Comparison of ENCODE assay signal across 9 cellular contexts in the genomic region with DNA sequence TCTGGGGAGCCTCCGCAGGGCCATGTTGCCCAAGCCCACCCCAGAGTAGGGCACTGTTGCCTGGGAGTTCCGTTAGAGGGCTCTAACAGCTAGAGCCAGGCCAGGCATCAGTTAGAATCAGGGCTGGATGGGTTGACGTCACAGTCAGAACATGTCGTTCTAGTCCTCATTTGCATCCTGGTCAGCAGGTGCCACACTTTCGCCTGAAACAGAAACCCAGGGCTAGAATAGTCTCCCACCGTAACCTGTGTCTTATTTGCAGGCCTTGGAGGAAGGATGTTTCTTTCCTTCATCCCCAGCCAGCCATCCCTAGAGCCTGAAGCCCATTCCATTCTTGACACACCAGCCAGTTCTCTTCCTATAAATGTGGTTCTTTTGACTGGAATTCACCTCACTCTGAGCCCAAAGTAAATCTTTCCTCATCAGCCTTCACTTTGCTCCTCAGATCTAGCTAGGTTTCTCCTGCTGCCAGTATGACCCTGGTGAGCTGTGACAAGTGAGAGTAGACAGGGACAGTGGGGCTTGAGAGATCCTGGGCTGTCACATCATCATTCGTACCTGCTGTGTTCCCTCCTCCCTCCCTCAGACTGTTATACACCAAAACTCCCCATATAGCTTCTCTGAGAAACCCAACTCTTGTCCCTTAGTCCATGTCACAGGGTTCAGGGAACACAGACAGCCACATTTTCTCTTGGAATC. TPM values are rescaled to one million over a fixed set of nuclear protein-coding genes. Genes with fewer than 3 reads are reported as not detected.
A peak's percentile ranks its signal among the peaks of the same experiment; 100 is the strongest.
DNase-seq lines count a peak whose midpoint lies in the region; ATAC-seq and FAIRE-seq lines count a peak whose summit lies in the region.
"Had no signal": no experiment of that assay in that cellular context is flagged by ENCODE, and none has a peak within 500 bp of the region (broad histone marks: within the 10 kb centered on the region; RNA-seq: fewer than 3 reads in every experiment).

No MANE protein-coding gene starts in this region.

- H3K4me3 ChIP-seq in naive thymus-derived CD4-positive, alpha-beta T cell (ENCODE audit: low read length): no peak overlapping the region

- peaks cover 87% of the 10 kb centered on the region for H3K4me1 Mint-ChIP-seq in activated CD8-positive, alpha-beta memory T cell treated with anti-CD3 and anti-CD28 coated beads, Interleukin-2, amount 10 ng/mL, durations not matched to agents 7 days and 5 days
- peaks cover 60 to 84% (median 77%) of the 10 kb centered on the region in 7 donors for H3K4me1 Mint-ChIP-seq in naive thymus-derived CD4-positive, alpha-beta T cell

- peaks cover 61 to 68% of the 10 kb centered on the region in 2 donors for H3K4me1 ChIP-seq in naive thymus-derived CD4-positive, alpha-beta T cell (ENCODE audit: control insufficient read depth in 2 of 2, insufficient read depth in 2 of 2, low read length in 2 of 2)

- DNase-seq in activated CD8-positive, alpha-beta memory T cell treated with anti-CD3 and anti-CD28 coated beads, Interleukin-2, amount 10 ng/mL, durations not matched to agents 7 days and 5 days: peak; percentile 55
- no peak for DNase-seq in activated CD8-positive, alpha-beta memory T cell treated with anti-CD3 and anti-CD28 coated beads, Interleukin-2, amount 50 U/mL, for 48 hours
- DNase-seq in naive thymus-derived CD4-positive, alpha-beta T cell: no peak
- DNase-seq in urothelium cell line (ENCODE audit: low spot score) (no peak), NCI-H82 (lab: John Stamatoyannopoulos, UW) (no peak), CD1c-positive myeloid dendritic cell (ENCODE audit: extremely low spot score) (no peak)

- no peaks in the 10 kb centered on the region for H3K9me3 ChIP-seq in naive thymus-derived CD4-positive, alpha-beta T cell (ENCODE audit: control insufficient read depth in 2 of 3, low read length in 3 of 3)

- H3K27me3 ChIP-seq in naive thymus-derived CD4-positive, alpha-beta T cell (ENCODE audit: control insufficient read depth in 2 of 2, insufficient read depth in 2 of 2, low read length in 2 of 2): no peaks in the 10 kb centered on the region

- H3K27ac ChIP-seq in adipose tissue (ENCODE audit: low read depth, low read length): peak overlapping the region; percentile 84
- H3K27ac ChIP-seq in naive thymus-derived CD4-positive, alpha-beta T cell (ENCODE audit: low read depth, low read length): peak overlapping the region; percentile 74
- H3K27ac ChIP-seq: C4-2B had no signal

- WGBS in adipose tissue, 3 donors: 64 to 70% (median 67%) methylated on average over 7 of the region's 7 CpGs

- H3K9me3 Mint-ChIP-seq in activated CD8-positive, alpha-beta memory T cell treated with anti-CD3 and anti-CD28 coated beads, Interleukin-2, amount 10 ng/mL, durations not matched to agents 7 days and 5 days (ENCODE audit: low read depth): no peaks in the 10 kb centered on the region
- H3K9me3 Mint-ChIP-seq in naive thymus-derived CD4-positive, alpha-beta T cell: peaks cover 0 to 2% (median 0%) of the 10 kb centered on the region in 11 donors

- H3K4me3 Mint-ChIP-seq in activated CD8-positive, alpha-beta memory T cell treated with anti-CD3 and anti-CD28 coated beads, Interleukin-2, amount 10 ng/mL, durations not matched to agents 7 days and 5 days: no peak overlapping the region
- H3K4me3 Mint-ChIP-seq in naive thymus-derived CD4-positive, alpha-beta T cell: peak overlapping the region in 9 of 10 donors; percentile 5 to 95 (median 23)

- H3K36me3 Mint-ChIP-seq in activated CD8-positive, alpha-beta memory T cell treated with anti-CD3 and anti-CD28 coated beads, Interleukin-2, amount 10 ng/mL, durations not matched to agents 7 days and 5 days: peaks cover 80% of the 10 kb centered on the region
- H3K36me3 Mint-ChIP-seq in naive thymus-derived CD4-positive, alpha-beta T cell: peaks cover 8 to 72% (median 40%) of the 10 kb centered on the region in 5 donors

- CTCF ChIA-PET in activated CD8-positive, alpha-beta memory T cell treated with anti-CD3 and anti-CD28 coated beads, Interleukin-2, amount 10 ng/mL, durations not matched to agents 7 days and 5 days (lab: Charles Lee): interaction anchor here (1.2 to 3.8 kb wide), 5 partner anchors 10 to 94 kb away, joined by 3 to 28 read pairs (median 5); a partner anchor contains a TSS
- CTCF ChIA-PET in naive thymus-derived CD4-positive, alpha-beta T cell (lab: Charles Lee): interaction anchor here (0.7 to 2.0 kb wide), 6 partner anchors 9 to 93 kb away, joined by 3 to 10 read pairs (median 4); no protein-coding TSS in a partner anchor

- no peaks in the 10 kb centered on the region for H3K27me3 Mint-ChIP-seq in activated CD8-positive, alpha-beta memory T cell treated with anti-CD3 and anti-CD28 coated beads, Interleukin-2, amount 10 ng/mL, durations not matched to agents 7 days and 5 days
- H3K27me3 Mint-ChIP-seq in naive thymus-derived CD4-positive, alpha-beta T cell: no peaks in the 10 kb centered on the region

- intact Hi-C loops in naive thymus-derived CD4-positive, alpha-beta T cell (cut with micrococcal nuclease): loop anchor here in 1 of 2 donors (1.0 kb wide), 1 partner anchor 10 kb away; no protein-coding TSS in a partner anchor

- peak; percentile 5 for ATAC-seq in activated CD8-positive, alpha-beta memory T cell treated with anti-CD3 and anti-CD28 coated beads, Interleukin-2, amount 10 ng/mL, durations not matched to agents 7 days and 5 days
- ATAC-seq in HG03064 (IDR thresholded peaks at IDR 0.05; ENCODE audit: low read depth, unreplicated experiment): peak; percentile 73
- peak; percentile 48 for ATAC-seq in naive thymus-derived CD4-positive, alpha-beta T cell

- H3K36me3 ChIP-seq in naive thymus-derived CD4-positive, alpha-beta T cell (ENCODE audit: control insufficient read depth in 2 of 3, insufficient read depth in 3 of 3, low read length in 3 of 3): peaks cover 31 to 83% (median 45%) of the 10 kb centered on the region in 3 experiments

- POLR2A ChIA-PET in naive thymus-derived CD4-positive, alpha-beta T cell (lab: Charles Lee): interaction anchor here (0.9 to 15.1 kb wide), 7 partner anchors 9 to 93 kb away, joined by 3 to 339 read pairs (median 4); a partner anchor contains a TSS

- FAIRE-seq in urothelium cell line (lab: Jason Lieb, UNC): no peak

- peak overlapping the region; percentile 82 for H3K27ac Mint-ChIP-seq in activated CD8-positive, alpha-beta memory T cell treated with anti-CD3 and anti-CD28 coated beads, Interleukin-2, amount 10 ng/mL, durations not matched to agents 7 days and 5 days
- peak overlapping the region; percentile 71 to 99 (median 91) for H3K27ac Mint-ChIP-seq in naive thymus-derived CD4-positive, alpha-beta T cell

RNA-seq across cellular contexts. Expression of a gene that starts 12.2 kb away (rescaled TPM):
- total RNA-seq in activated CD8-positive, alpha-beta memory T cell treated with anti-CD3 and anti-CD28 coated beads, Interleukin-2, amount 10 ng/mL, durations not matched to agents 7 days and 5 days: 10 to 100 TPM; 42.9 to 43.5 TPM
- 10 to 100 TPM; 10.3 to 17.0 (median 15.3) TPM for polyA plus RNA-seq in adipose tissue
- total RNA-seq in naive thymus-derived CD4-positive, alpha-beta T cell: 10 to 100 TPM; 35.9 to 56.5 (median 49.1) TPM
- 10 to 100 TPM; 22.3 to 27.6 TPM for polyA plus RNA-seq in naive thymus-derived CD4-positive, alpha-beta T cell

RNA-seq across cellular contexts. Expression of a gene that starts 33.6 kb away (rescaled TPM):
- 100 to 1,000 TPM; 342 to 348 TPM for total RNA-seq in activated CD8-positive, alpha-beta memory T cell treated with anti-CD3 and anti-CD28 coated beads, Interleukin-2, amount 10 ng/mL, durations not matched to agents 7 days and 5 days
- polyA plus RNA-seq in adipose tissue: 100 to 1,000 TPM in 1 of 3 donors, 10 to 100 TPM in 2; 47.6 to 129 (median 87.1) TPM
- total RNA-seq in naive thymus-derived CD4-positive, alpha-beta T cell: 100 to 1,000 TPM; 253 to 319 (median 280) TPM
- 10 to 100 TPM; 51.4 to 81.6 TPM for polyA plus RNA-seq in naive thymus-derived CD4-positive, alpha-beta T cell

RNA-seq across cellular contexts. Expression of a gene that starts 55.9 kb away (rescaled TPM):
- 100 to 1,000 TPM; 171 to 179 TPM for total RNA-seq in activated CD8-positive, alpha-beta memory T cell treated with anti-CD3 and anti-CD28 coated beads, Interleukin-2, amount 10 ng/mL, durations not matched to agents 7 days and 5 days
- 10 to 100 TPM in 2 of 3 donors, 1 to 10 TPM in 1; 5.6 to 25.9 (median 24.0) TPM for polyA plus RNA-seq in adipose tissue
- 100 to 1,000 TPM in 3 of 5 experiments, 10 to 100 TPM in 2; 91.2 to 322 (median 185) TPM for total RNA-seq in naive thymus-derived CD4-positive, alpha-beta T cell
- 10 to 100 TPM; 31.4 to 62.3 TPM for polyA plus RNA-seq in naive thymus-derived CD4-positive, alpha-beta T cell

Comparison
In these comparisons a context has a peak if more than half of its experiments do, and no peak if none do; other contexts are left out.
1. ATAC-seq: peak in every context shown above with its lines; median percentile 73 in HG03064; 48 in naive thymus-derived CD4-positive, alpha-beta T cell; 5 in activated CD8-positive, alpha-beta memory T cell treated with anti-CD3 and anti-CD28 coated beads, Interleukin-2, amount 10 ng/mL, durations not matched to agents 7 days and 5 days.